19 cellular contexts compared by ENCODE assay signal in the genomic region with DNA sequence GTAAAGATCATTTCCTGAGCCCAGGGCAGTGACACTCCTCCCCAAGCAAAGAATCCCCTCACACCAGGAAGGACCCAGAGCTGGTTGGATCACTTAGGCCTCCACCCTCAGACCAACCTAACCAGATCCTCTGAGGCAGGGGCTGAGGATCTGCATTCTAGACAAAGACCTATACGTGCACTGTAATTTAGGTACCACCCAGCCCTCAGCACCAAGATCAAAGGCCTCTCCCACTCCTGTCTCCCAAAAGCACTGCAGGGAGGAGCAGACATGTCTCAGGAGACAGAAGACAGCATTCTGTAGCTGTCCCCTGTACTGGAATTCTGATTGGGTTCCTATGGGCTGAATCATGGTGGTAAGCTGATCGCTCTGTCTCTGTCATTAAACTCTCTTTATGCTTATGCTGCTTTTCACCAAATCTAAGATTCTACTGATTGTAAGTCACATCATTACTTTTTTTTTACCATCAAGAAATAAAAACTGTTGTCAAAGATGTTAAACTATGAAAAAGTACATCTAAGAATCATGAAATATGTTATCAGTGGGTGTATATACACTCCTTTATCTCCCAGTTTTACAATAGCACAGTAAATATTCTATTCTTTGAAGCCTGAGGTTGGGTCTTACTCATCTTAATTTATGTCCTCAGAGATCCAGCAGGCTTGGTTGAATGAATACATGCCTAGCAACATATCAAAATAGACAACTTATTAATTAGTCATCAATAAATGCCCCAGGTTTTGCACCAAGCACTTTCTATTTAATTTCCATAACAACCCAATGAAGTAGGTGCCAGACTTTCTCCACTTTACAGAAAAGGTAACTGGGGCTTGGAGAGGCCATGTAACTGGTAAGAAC. TPM values are rescaled to one million over a fixed set of nuclear protein-coding genes. Genes with fewer than 3 reads are reported as not detected.
A peak's percentile ranks its signal among the peaks of the same experiment; 100 is the strongest.
DNase-seq lines count a peak whose midpoint lies in the region; ATAC-seq and TF ChIP-seq lines count a peak whose summit lies in the region.
"Had no signal": no experiment of that assay in that cellular context is flagged by ENCODE, and none has a peak within 500 bp of the region (broad histone marks: within the 10 kb centered on the region; RNA-seq: fewer than 3 reads in every experiment).

No MANE protein-coding gene starts in this region.

- no peak for TF ChIP-seq CTCF in foreskin keratinocyte (conservative IDR thresholded peaks at IDR 0.05)
- no peak for TF ChIP-seq CTCF in body of pancreas (IDR thresholded peaks at IDR 0.05)

- H3K4me3 ChIP-seq in skeletal muscle satellite cell (ENCODE audit: low read length) (no peak overlapping the region), body of pancreas (no peak overlapping the region)
- H3K4me3 ChIP-seq: GM23338, neural progenitor cell, SK-N-MC, thyroid gland had no signal

- peaks cover 16% of the 10 kb centered on the region for H3K27me3 Mint-ChIP-seq in activated CD4-positive, alpha-beta T cell treated with anti-CD3 and anti-CD28 coated beads, Interleukin-2, amount 10 ng/mL, durations not matched to agents 24 days and 14 days

- no peaks in the 10 kb centered on the region for H3K4me1 ChIP-seq in foreskin keratinocyte
- peaks cover 54% of the 10 kb centered on the region for H3K4me1 ChIP-seq in skeletal muscle satellite cell (ENCODE audit: control insufficient read depth, insufficient read depth, low read length)
- peaks cover 8% of the 10 kb centered on the region for H3K4me1 ChIP-seq in body of pancreas
- H3K4me1 ChIP-seq: neural progenitor cell had no signal

- no peaks in the 10 kb centered on the region for H3K9me3 Mint-ChIP-seq in activated CD4-positive, alpha-beta T cell treated with anti-CD3 and anti-CD28 coated beads, Interleukin-2, amount 10 ng/mL, durations not matched to agents 24 days and 14 days
- H3K9me3 Mint-ChIP-seq: CD4-positive, alpha-beta memory T cell had no signal

- TF ChIP-seq POLR2A in body of pancreas (IDR thresholded peaks at IDR 0.05): no peak

- no peaks in the 10 kb centered on the region for H3K36me3 Mint-ChIP-seq in activated CD4-positive, alpha-beta T cell treated with anti-CD3 and anti-CD28 coated beads, Interleukin-2, amount 10 ng/mL, durations not matched to agents 24 days and 14 days (ENCODE audit: low read depth)
- H3K36me3 Mint-ChIP-seq: activated CD8-positive, alpha-beta memory T cell treated with anti-CD3 and anti-CD28 coated beads, Interleukin-2, amount 10 ng/mL, durations not matched to agents 7 days and 5 days; CD4-positive, alpha-beta memory T cell; neural progenitor cell had no signal

- peaks cover 2% of the 10 kb centered on the region for H3K4me1 Mint-ChIP-seq in activated CD4-positive, alpha-beta T cell treated with anti-CD3 and anti-CD28 coated beads, Interleukin-2, amount 10 ng/mL, durations not matched to agents 24 days and 14 days
- H3K4me1 Mint-ChIP-seq: activated CD8-positive, alpha-beta memory T cell treated with anti-CD3 and anti-CD28 coated beads, Interleukin-2, amount 10 ng/mL, durations not matched to agents 7 days and 5 days; CD4-positive, alpha-beta memory T cell had no signal

- peak overlapping the region; percentile 2 for H3K4me2 ChIP-seq in skeletal muscle satellite cell (ENCODE audit: low read length)
- H3K4me2 ChIP-seq: GM23338, neural progenitor cell had no signal

- ATAC-seq in foreskin keratinocyte (peak; percentile 44), body of pancreas (no peak), HG03108 (IDR thresholded peaks at IDR 0.05; ENCODE audit: unreplicated experiment) (no peak)
- ATAC-seq: GM23338 had no signal

- 96 to 98% methylated on average over 1 to 2 of the region's 2 CpGs for WGBS in body of pancreas, 2 donors

- H3K27me3 ChIP-seq in foreskin keratinocyte: peaks cover 31% of the 10 kb centered on the region
- H3K27me3 ChIP-seq in skeletal muscle satellite cell (ENCODE audit: control insufficient read depth, insufficient read depth, low read length): no peaks in the 10 kb centered on the region
- no peaks in the 10 kb centered on the region for H3K27me3 ChIP-seq in body of pancreas
- H3K27me3 ChIP-seq: neural progenitor cell, thyroid gland had no signal

- intact Hi-C loops in activated CD4-positive, alpha-beta T cell treated with anti-CD3 and anti-CD28 coated beads, Interleukin-2, amount 10 ng/mL, durations not matched to agents 24 days and 14 days (cut with micrococcal nuclease): loop anchor here (5.0 kb wide), 1 partner anchor 235 kb away; no protein-coding TSS in a partner anchor
- intact Hi-C loops in body of pancreas (cut with DNase I): no loop called here

- H3K9me3 ChIP-seq in skeletal muscle satellite cell (replicated peaks; ENCODE audit: low read length) (no peaks in the 10 kb centered on the region), body of pancreas (no peaks in the 10 kb centered on the region)
- H3K9me3 ChIP-seq: thyroid gland had no signal

- H3K36me3 ChIP-seq in skeletal muscle satellite cell (ENCODE audit: insufficient read depth, low read length) (no peaks in the 10 kb centered on the region), body of pancreas (replicated peaks in 1 of 2; ENCODE audit: insufficient read depth in 1 of 2, low read depth in 2 of 2) (no peaks in the 10 kb centered on the region)
- H3K36me3 ChIP-seq: neural progenitor cell, thyroid gland had no signal

- H3K4me3 Mint-ChIP-seq in activated CD4-positive, alpha-beta T cell treated with anti-CD3 and anti-CD28 coated beads, Interleukin-2, amount 10 ng/mL, durations not matched to agents 24 days and 14 days: no peak overlapping the region
- H3K4me3 Mint-ChIP-seq: activated CD8-positive, alpha-beta memory T cell treated with anti-CD3 and anti-CD28 coated beads, Interleukin-2, amount 10 ng/mL, durations not matched to agents 7 days and 5 days; CD4-positive, alpha-beta memory T cell; GM23338; neural progenitor cell had no signal

- H3K27ac ChIP-seq in foreskin keratinocyte (no peak overlapping the region), body of pancreas (no peak overlapping the region)
- H3K27ac ChIP-seq: neural progenitor cell, SK-N-MC, thyroid gland had no signal

- peak overlapping the region; percentile 69 for H3K9ac ChIP-seq in skeletal muscle satellite cell (ENCODE audit: low read depth, low read length)
- H3K9ac ChIP-seq: neural progenitor cell had no signal

- peak overlapping the region; percentile 55 for H3K27ac Mint-ChIP-seq in activated CD4-positive, alpha-beta T cell treated with anti-CD3 and anti-CD28 coated beads, Interleukin-2, amount 10 ng/mL, durations not matched to agents 24 days and 14 days
- H3K27ac Mint-ChIP-seq: activated CD8-positive, alpha-beta memory T cell treated with anti-CD3 and anti-CD28 coated beads, Interleukin-2, amount 10 ng/mL, durations not matched to agents 7 days and 5 days; GM23338; neural progenitor cell had no signal

- no peak for DNase-seq in activated CD4-positive, alpha-beta T cell treated with anti-CD3 and anti-CD28 coated beads, Interleukin-2, amount 10 ng/mL, durations not matched to agents 24 days and 14 days
- no peak for DNase-seq in activated CD4-positive, alpha-beta T cell treated with anti-CD3 and anti-CD28 coated beads, Interleukin-2, amount 50 U/mL, for 4 hours
- DNase-seq in SW480 (ENCODE audit: low spot score) (peak; percentile 52), foreskin keratinocyte (no peak), body of pancreas (no peak), middle frontal gyrus (ENCODE audit: extremely low spot score, low spot score) (no peak)
- DNase-seq: 8988T; activated CD8-positive, alpha-beta memory T cell treated with anti-CD3 and anti-CD28 coated beads, Interleukin-2, amount 10 ng/mL, durations not matched to agents 7 days and 5 days; CD4-positive, alpha-beta memory T cell; DND-41; effector memory CD4-positive, alpha-beta T cell; NCI-H1694 treated with DMSO at 0.1 percent for 48 hours; stimulated activated CD4-positive, alpha-beta T cell treated with anti-CD3 and anti-CD28 coated beads, Interleukin-2, amount 100 ng/mL, for 48 hours; thyroid gland had no signal

RNA-seq across cellular contexts. Expression of a gene that starts 28.3 kb away (rescaled TPM):
- 46.7 and 47.2 TPM in 2 replicates for total RNA-seq in activated CD4-positive, alpha-beta T cell treated with anti-CD3 and anti-CD28 coated beads, Interleukin-2, amount 10 ng/mL, durations not matched to agents 24 days and 14 days
- total RNA-seq in foreskin keratinocyte (74.7 and 83.4 TPM in 2 replicates), body of pancreas (10 to 100 TPM; 42.2 to 73.7 TPM)
- polyA plus RNA-seq in foreskin keratinocyte: 36.6 and 45.8 TPM in 2 replicates
- total RNA-seq in skeletal muscle satellite cell (2012; rRNA removed): 146 and 148 TPM in 2 replicates

RNA-seq across cellular contexts. Expression of a gene that starts 53.8 kb away (rescaled TPM):
- 68.7 and 74.6 TPM in 2 replicates for total RNA-seq in activated CD4-positive, alpha-beta T cell treated with anti-CD3 and anti-CD28 coated beads, Interleukin-2, amount 10 ng/mL, durations not matched to agents 24 days and 14 days
- 18.2 and 19.5 TPM in 2 replicates for total RNA-seq in foreskin keratinocyte
- 11.2 and 11.9 TPM in 2 replicates for polyA plus RNA-seq in foreskin keratinocyte
- total RNA-seq in skeletal muscle satellite cell (2012; rRNA removed): 19.3 and 21.6 TPM in 2 replicates
- total RNA-seq in body of pancreas: 10 to 100 TPM; 33.5 to 51.7 TPM
